In the genomic region with DNA sequence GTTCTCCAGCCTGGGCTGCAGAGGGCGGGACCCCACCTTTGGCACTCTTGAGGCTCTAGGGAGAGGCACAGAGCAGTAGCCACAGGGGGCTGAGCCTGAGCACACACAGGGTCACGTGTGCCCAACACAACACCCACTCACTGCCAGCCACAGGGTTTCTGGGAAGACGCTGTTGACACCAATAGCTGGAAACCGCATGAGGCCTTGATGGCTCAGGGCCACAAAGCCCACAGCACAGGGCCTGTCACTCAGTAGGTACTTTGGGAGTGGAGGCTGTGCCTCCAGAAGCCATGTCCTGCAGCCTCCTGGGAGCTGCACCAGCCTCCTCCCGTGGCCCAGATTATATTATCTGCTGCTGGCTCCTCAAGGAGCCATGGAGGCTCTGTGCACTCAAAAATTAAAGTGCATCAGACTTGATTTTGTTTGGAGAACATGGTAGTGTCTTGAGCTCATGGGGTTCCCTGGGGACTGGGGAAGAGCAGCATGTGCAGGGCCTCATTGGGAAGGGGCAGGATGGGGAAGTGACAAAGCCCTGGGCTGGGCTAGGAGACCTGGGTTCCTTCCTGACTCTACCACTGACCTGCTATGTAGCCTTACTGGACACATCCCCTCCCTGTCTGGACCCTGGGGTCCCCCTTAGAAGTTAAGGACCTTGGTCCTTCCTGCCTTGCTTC, we compare ENCODE assay signal across 1 cellular context.
TF ChIP-seq lines count a peak whose summit lies in the region.

No MANE protein-coding gene starts in this region.

TF ChIP-seq in HepG2, 621 proteins besides CTCF, POLR2A, EP300 and RAD21 (continued from another document and continues in another):
- TF ChIP-seq, protein P1, sequence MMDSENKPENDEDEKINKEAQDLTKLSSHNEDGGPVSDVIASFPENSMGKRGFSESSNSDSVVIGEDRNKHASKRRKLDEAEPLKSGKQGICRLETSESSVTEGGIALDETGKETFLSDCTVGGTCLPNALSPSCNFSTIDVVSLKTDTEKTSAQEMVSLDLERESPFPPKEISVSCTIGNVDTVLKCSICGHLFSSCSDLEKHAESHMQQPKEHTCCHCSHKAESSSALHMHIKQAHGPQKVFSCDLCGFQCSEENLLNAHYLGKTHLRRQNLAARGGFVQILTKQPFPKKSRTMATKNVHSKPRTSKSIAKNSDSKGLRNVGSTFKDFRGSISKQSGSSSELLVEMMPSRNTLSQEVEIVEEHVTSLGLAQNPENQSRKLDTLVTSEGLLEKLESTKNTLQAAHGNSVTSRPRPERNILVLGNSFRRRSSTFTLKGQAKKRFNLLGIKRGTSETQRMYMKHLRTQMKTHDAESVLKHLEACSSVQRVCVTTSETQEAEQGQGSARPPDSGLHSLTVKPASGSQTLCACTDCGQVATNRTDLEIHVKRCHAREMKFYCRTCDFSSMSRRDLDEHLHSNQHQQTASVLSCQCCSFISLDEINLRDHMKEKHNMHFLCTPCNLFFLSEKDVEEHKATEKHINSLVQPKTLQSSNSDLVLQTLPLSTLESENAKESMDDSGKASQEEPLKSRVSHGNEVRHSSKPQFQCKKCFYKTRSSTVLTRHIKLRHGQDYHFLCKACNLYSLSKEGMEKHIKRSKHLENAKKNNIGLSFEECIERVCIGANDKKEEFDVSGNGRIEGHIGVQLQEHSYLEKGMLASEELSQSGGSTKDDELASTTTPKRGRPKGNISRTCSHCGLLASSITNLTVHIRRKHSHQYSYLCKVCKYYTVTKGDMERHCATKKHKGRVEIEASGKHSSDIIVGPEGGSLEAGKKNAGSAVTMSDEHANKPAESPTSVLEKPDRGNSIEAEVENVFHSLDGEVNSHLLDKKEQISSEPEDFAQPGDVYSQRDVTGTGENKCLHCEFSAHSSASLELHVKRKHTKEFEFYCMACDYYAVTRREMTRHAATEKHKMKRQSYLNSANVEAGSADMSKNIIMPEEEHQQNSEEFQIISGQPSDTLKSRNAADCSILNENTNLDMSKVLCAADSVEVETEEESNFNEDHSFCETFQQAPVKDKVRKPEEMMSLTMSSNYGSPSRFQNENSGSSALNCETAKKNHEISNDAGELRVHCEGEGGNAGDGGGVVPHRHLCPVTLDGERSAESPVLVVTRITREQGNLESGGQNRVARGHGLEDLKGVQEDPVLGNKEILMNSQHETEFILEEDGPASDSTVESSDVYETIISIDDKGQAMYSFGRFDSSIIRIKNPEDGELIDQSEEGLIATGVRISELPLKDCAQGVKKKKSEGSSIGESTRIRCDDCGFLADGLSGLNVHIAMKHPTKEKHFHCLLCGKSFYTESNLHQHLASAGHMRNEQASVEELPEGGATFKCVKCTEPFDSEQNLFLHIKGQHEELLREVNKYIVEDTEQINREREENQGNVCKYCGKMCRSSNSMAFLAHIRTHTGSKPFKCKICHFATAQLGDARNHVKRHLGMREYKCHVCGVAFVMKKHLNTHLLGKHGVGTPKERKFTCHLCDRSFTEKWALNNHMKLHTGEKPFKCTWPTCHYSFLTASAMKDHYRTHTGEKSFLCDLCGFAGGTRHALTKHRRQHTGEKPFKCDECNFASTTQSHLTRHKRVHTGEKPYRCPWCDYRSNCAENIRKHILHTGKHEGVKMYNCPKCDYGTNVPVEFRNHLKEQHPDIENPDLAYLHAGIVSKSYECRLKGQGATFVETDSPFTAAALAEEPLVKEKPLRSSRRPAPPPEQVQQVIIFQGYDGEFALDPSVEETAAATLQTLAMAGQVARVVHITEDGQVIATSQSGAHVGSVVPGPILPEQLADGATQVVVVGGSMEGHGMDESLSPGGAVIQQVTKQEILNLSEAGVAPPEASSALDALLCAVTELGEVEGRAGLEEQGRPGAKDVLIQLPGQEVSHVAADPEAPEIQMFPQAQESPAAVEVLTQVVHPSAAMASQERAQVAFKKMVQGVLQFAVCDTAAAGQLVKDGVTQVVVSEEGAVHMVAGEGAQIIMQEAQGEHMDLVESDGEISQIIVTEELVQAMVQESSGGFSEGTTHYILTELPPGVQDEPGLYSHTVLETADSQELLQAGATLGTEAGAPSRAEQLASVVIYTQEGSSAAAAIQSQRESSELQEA (CRISPR knock-in tag; IDR thresholded peaks at IDR 0.05; ENCODE audit: not compliant biosample characterization), result no peak
- TF ChIP-seq, protein P2, sequence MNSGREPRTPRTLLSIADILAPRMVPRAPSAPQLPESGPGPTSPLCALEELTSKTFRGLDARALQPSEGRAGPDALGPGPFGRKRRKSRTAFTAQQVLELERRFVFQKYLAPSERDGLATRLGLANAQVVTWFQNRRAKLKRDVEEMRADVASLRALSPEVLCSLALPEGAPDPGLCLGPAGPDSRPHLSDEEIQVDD (CRISPR knock-in tag; IDR thresholded peaks at IDR 0.05; ENCODE audit: borderline replicate concordance), result no peak
- TF ChIP-seq KLF6 (CRISPR knock-in tag; IDR thresholded peaks at IDR 0.05), result 0 out of 2 replicates have a peak, but pooled peaks have one; percentile 26
- TF ChIP-seq, protein P3, sequence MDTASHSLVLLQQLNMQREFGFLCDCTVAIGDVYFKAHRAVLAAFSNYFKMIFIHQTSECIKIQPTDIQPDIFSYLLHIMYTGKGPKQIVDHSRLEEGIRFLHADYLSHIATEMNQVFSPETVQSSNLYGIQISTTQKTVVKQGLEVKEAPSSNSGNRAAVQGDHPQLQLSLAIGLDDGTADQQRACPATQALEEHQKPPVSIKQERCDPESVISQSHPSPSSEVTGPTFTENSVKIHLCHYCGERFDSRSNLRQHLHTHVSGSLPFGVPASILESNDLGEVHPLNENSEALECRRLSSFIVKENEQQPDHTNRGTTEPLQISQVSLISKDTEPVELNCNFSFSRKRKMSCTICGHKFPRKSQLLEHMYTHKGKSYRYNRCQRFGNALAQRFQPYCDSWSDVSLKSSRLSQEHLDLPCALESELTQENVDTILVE (CRISPR knock-in tag; IDR thresholded peaks at IDR 0.05), result no peak
- no peak for TF ChIP-seq NFIC (IDR thresholded peaks at IDR 0.05; ENCODE audit: low read length)
- no peak for TF ChIP-seq ZNF776 (CRISPR knock-in tag; IDR thresholded peaks at IDR 0.05)
- TF ChIP-seq, protein P4, sequence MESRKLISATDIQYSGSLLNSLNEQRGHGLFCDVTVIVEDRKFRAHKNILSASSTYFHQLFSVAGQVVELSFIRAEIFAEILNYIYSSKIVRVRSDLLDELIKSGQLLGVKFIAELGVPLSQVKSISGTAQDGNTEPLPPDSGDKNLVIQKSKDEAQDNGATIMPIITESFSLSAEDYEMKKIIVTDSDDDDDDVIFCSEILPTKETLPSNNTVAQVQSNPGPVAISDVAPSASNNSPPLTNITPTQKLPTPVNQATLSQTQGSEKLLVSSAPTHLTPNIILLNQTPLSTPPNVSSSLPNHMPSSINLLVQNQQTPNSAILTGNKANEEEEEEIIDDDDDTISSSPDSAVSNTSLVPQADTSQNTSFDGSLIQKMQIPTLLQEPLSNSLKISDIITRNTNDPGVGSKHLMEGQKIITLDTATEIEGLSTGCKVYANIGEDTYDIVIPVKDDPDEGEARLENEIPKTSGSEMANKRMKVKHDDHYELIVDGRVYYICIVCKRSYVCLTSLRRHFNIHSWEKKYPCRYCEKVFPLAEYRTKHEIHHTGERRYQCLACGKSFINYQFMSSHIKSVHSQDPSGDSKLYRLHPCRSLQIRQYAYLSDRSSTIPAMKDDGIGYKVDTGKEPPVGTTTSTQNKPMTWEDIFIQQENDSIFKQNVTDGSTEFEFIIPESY (CRISPR knock-in tag; IDR thresholded peaks at IDR 0.05), result no peak
- no peak for TF ChIP-seq ELF1 (CRISPR knock-in tag; IDR thresholded peaks at IDR 0.05)
- TF ChIP-seq SAFB2 (CRISPR knock-in tag; IDR thresholded peaks at IDR 0.05; ENCODE audit: borderline replicate concordance, low read depth), result no peak
- no peak for TF ChIP-seq KDM4B (CRISPR knock-in tag; IDR thresholded peaks at IDR 0.05)
- TF ChIP-seq ZNF790 (CRISPR knock-in tag; IDR thresholded peaks at IDR 0.05; ENCODE audit: borderline replicate concordance), result no peak
- TF ChIP-seq GATAD2A (CRISPR knock-in tag; IDR thresholded peaks at IDR 0.05), result peak; percentile 70
- TF ChIP-seq STAG1 (CRISPR knock-in tag; IDR thresholded peaks at IDR 0.05), result peak; percentile 15; the same call in 1 of the 2 replicates
- TF ChIP-seq, protein P5, sequence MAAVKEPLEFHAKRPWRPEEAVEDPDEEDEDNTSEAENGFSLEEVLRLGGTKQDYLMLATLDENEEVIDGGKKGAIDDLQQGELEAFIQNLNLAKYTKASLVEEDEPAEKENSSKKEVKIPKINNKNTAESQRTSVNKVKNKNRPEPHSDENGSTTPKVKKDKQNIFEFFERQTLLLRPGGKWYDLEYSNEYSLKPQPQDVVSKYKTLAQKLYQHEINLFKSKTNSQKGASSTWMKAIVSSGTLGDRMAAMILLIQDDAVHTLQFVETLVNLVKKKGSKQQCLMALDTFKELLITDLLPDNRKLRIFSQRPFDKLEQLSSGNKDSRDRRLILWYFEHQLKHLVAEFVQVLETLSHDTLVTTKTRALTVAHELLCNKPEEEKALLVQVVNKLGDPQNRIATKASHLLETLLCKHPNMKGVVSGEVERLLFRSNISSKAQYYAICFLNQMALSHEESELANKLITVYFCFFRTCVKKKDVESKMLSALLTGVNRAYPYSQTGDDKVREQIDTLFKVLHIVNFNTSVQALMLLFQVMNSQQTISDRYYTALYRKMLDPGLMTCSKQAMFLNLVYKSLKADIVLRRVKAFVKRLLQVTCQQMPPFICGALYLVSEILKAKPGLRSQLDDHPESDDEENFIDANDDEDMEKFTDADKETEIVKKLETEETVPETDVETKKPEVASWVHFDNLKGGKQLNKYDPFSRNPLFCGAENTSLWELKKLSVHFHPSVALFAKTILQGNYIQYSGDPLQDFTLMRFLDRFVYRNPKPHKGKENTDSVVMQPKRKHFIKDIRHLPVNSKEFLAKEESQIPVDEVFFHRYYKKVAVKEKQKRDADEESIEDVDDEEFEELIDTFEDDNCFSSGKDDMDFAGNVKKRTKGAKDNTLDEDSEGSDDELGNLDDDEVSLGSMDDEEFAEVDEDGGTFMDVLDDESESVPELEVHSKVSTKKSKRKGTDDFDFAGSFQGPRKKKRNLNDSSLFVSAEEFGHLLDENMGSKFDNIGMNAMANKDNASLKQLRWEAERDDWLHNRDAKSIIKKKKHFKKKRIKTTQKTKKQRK (IDR thresholded peaks at IDR 0.05; ENCODE audit: low read length), result no peak
- TF ChIP-seq ZNF329 (CRISPR knock-in tag; IDR thresholded peaks at IDR 0.05; ENCODE audit: low read depth), result no peak
- TF ChIP-seq KLF13 (CRISPR knock-in tag; IDR thresholded peaks at IDR 0.05), result no peak
- TF ChIP-seq ETV5 (CRISPR knock-in tag; IDR thresholded peaks at IDR 0.05; ENCODE audit: borderline replicate concordance), result no peak
- no peak for TF ChIP-seq RCOR2 (CRISPR knock-in tag; IDR thresholded peaks at IDR 0.05)
- TF ChIP-seq STAT5B (CRISPR knock-in tag; IDR thresholded peaks at IDR 0.05), result no peak
- TF ChIP-seq MAF1 (CRISPR knock-in tag; IDR thresholded peaks at IDR 0.05; ENCODE audit: borderline replicate concordance), result no peak
- TF ChIP-seq MED1 (CRISPR knock-in tag; IDR thresholded peaks at IDR 0.05), result peak; percentile 65
- peak; percentile 70; the same call in 1 of the 2 replicates for TF ChIP-seq ZNF614 (CRISPR knock-in tag; IDR thresholded peaks at IDR 0.05; ENCODE audit: borderline replicate concordance)
- no peak for TF ChIP-seq ZNF782 (CRISPR knock-in tag; IDR thresholded peaks at IDR 0.05; ENCODE audit: borderline replicate concordance)
- TF ChIP-seq, protein P6, sequence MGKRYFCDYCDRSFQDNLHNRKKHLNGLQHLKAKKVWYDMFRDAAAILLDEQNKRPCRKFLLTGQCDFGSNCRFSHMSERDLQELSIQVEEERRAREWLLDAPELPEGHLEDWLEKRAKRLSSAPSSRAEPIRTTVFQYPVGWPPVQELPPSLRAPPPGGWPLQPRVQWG (CRISPR knock-in tag; IDR thresholded peaks at IDR 0.05; ENCODE audit: borderline replicate concordance, low read depth), result no peak
- no peak for TF ChIP-seq HNRNPL (IDR thresholded peaks at IDR 0.05; ENCODE audit: low read depth, low read length)
- no peak for TF ChIP-seq ZNF703 (CRISPR knock-in tag; IDR thresholded peaks at IDR 0.05; ENCODE audit: borderline replicate concordance)
- TF ChIP-seq, protein P7, sequence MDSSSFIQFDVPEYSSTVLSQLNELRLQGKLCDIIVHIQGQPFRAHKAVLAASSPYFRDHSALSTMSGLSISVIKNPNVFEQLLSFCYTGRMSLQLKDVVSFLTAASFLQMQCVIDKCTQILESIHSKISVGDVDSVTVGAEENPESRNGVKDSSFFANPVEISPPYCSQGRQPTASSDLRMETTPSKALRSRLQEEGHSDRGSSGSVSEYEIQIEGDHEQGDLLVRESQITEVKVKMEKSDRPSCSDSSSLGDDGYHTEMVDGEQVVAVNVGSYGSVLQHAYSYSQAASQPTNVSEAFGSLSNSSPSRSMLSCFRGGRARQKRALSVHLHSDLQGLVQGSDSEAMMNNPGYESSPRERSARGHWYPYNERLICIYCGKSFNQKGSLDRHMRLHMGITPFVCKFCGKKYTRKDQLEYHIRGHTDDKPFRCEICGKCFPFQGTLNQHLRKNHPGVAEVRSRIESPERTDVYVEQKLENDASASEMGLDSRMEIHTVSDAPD (CRISPR knock-in tag; IDR thresholded peaks at IDR 0.05), result no peak
- TF ChIP-seq, protein P8, sequence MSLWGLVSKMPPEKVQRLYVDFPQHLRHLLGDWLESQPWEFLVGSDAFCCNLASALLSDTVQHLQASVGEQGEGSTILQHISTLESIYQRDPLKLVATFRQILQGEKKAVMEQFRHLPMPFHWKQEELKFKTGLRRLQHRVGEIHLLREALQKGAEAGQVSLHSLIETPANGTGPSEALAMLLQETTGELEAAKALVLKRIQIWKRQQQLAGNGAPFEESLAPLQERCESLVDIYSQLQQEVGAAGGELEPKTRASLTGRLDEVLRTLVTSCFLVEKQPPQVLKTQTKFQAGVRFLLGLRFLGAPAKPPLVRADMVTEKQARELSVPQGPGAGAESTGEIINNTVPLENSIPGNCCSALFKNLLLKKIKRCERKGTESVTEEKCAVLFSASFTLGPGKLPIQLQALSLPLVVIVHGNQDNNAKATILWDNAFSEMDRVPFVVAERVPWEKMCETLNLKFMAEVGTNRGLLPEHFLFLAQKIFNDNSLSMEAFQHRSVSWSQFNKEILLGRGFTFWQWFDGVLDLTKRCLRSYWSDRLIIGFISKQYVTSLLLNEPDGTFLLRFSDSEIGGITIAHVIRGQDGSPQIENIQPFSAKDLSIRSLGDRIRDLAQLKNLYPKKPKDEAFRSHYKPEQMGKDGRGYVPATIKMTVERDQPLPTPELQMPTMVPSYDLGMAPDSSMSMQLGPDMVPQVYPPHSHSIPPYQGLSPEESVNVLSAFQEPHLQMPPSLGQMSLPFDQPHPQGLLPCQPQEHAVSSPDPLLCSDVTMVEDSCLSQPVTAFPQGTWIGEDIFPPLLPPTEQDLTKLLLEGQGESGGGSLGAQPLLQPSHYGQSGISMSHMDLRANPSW (CRISPR knock-in tag; IDR thresholded peaks at IDR 0.05; ENCODE audit: borderline replicate concordance), result no peak
- TF ChIP-seq FOXP1 (IDR thresholded peaks at IDR 0.05), result no peak
- no peak for TF ChIP-seq FOXP1 (CRISPR knock-in tag; IDR thresholded peaks at IDR 0.05)
- no peak for TF ChIP-seq IRX3 (CRISPR knock-in tag; IDR thresholded peaks at IDR 0.05; ENCODE audit: borderline replicate concordance, low read depth)
- no peak for TF ChIP-seq SCMH1 (CRISPR knock-in tag; IDR thresholded peaks at IDR 0.05; ENCODE audit: borderline replicate concordance)
- no peak for TF ChIP-seq ZNF510 (CRISPR knock-in tag; IDR thresholded peaks at IDR 0.05; ENCODE audit: low read depth)
- TF ChIP-seq ZNF3 (CRISPR knock-in tag; IDR thresholded peaks at IDR 0.05), result no peak
- TF ChIP-seq BORCS8-MEF2B (CRISPR knock-in tag; IDR thresholded peaks at IDR 0.05), result no peak
- TF ChIP-seq FOXA3 (CRISPR knock-in tag; IDR thresholded peaks at IDR 0.05), result peak; percentile 82
